ENCODE assay signal across 11 cellular contexts in genomic region chr1:151840421-151840820, GRCh38. TPM values are rescaled to one million over a fixed set of nuclear protein-coding genes. Genes with fewer than 3 reads are reported as not detected.
DNase-seq lines count a peak whose midpoint lies in the region; ATAC-seq, FAIRE-seq and TF ChIP-seq lines count a peak whose summit lies in the region.
"Had no signal": no experiment of that assay in that cellular context is flagged by ENCODE, and none has a peak within 500 bp of the region (broad histone marks: within the 10 kb centered on the region; RNA-seq: fewer than 3 reads in every experiment).

No MANE protein-coding gene starts in this region.

- DNase-seq in activated T-cell treated with anti-CD3 and anti-CD28 coated beads, Interleukin-2, amount 50 U/mL, for 4 hours: no peak
- DNase-seq in activated T-cell treated with anti-CD3 and anti-CD28 coated beads, Interleukin-2, amount 50 U/mL, for 48 hours: no peak
- DNase-seq in left lung (no peak), testis (no peak), kidney (no peak), GM19239 (ENCODE audit: insufficient read length, low spot score) (no peak)
- DNase-seq in stimulated activated naive CD4-positive, alpha-beta T cell treated with Interleukin-2 at 50 U/mL for 16 hours (lab: John Stamatoyannopoulos, UW): no peak
- DNase-seq: BE2C had no signal

- intact Hi-C loops in left lung (cut with DNase I) (no loop called here), testis (cut with DNase I; ENCODE audit: low total_unique reads) (no loop called here), kidney (cut with DNase I) (no loop called here)

- no peaks in the 10 kb centered on the region for H3K9me3 Mint-ChIP-seq in activated T-cell treated with anti-CD3 and anti-CD28 coated beads, Interleukin-2, amount 50 U/mL, for 4 hours

- TF ChIP-seq CTCF in left lung (IDR thresholded peaks at IDR 0.05): no peak
- TF ChIP-seq CTCF in testis (IDR thresholded peaks at IDR 0.05): no peak
- TF ChIP-seq CTCF in kidney (IDR thresholded peaks at IDR 0.05; ENCODE audit: borderline replicate concordance, extremely low read depth, insufficient read depth): no peak

- peak overlapping the region; percentile 84 for H3K4me3 Mint-ChIP-seq in activated T-cell treated with anti-CD3 and anti-CD28 coated beads, Interleukin-2, amount 50 U/mL, for 4 hours

- FAIRE-seq in kidney (lab: Jason Lieb, UNC) (no peak), GM19239 (lab: Jason Lieb, UNC) (no peak)

- H3K4me1 Mint-ChIP-seq in activated T-cell treated with anti-CD3 and anti-CD28 coated beads, Interleukin-2, amount 50 U/mL, for 4 hours (ENCODE audit: low read depth): peaks cover 44% of the 10 kb centered on the region

- H3K36me3 ChIP-seq in left lung (no peaks in the 10 kb centered on the region), testis (ENCODE audit: low read depth, missing control alignments) (no peaks in the 10 kb centered on the region), kidney (ENCODE audit: control insufficient read depth in 1 of 2, insufficient read depth in 2 of 2, low read length in 2 of 2) (no peaks in the 10 kb centered on the region)
- H3K36me3 ChIP-seq: BE2C had no signal

- peaks cover 21% of the 10 kb centered on the region for H3K36me3 Mint-ChIP-seq in activated T-cell treated with anti-CD3 and anti-CD28 coated beads, Interleukin-2, amount 50 U/mL, for 4 hours (ENCODE audit: insufficient read depth)

- H3K4me1 ChIP-seq in left lung (peaks cover 13 to 34% of the 10 kb centered on the region in 2 donors), testis (peaks cover 9% of the 10 kb centered on the region), kidney (ENCODE audit: control insufficient read depth in 1 of 2, insufficient read depth in 1 of 2, low read depth in 1 of 2, low read length in 2 of 2) (peaks cover 20 to 27% of the 10 kb centered on the region in 2 donors)

- TF ChIP-seq POLR2A in testis (IDR thresholded peaks at IDR 0.05): no peak

- H3K27ac ChIP-seq in angular gyrus (ENCODE audit: low read depth, low read length): peak overlapping the region; percentile 98
- H3K27ac ChIP-seq in left lung: peak overlapping the region; percentile 57 to 58
- H3K27ac ChIP-seq in testis: peak overlapping the region; percentile 14 to 41
- H3K27ac ChIP-seq in kidney (ENCODE audit: low read depth in 2 of 2, low read length in 2 of 2): peak overlapping the region in 1 of 2 donors; percentile 78

- H3K9me3 ChIP-seq in left lung: no peaks in the 10 kb centered on the region
- no peaks in the 10 kb centered on the region for H3K9me3 ChIP-seq in testis
- no peaks in the 10 kb centered on the region for H3K9me3 ChIP-seq in kidney (ENCODE audit: control insufficient read depth in 1 of 2, low read length in 2 of 2)
- H3K9me3 ChIP-seq: BE2C had no signal

- ATAC-seq in activated T-cell treated with anti-CD3 and anti-CD28 coated beads, Interleukin-2, amount 50 U/mL, for 4 hours: no peak
- ATAC-seq in left lung: no peak

- peaks cover 25 to 50% of the 10 kb centered on the region in 2 donors for H3K27me3 ChIP-seq in left lung
- no peaks in the 10 kb centered on the region for H3K27me3 ChIP-seq in testis
- H3K27me3 ChIP-seq: BE2C had no signal

- no peaks in the 10 kb centered on the region for H3K27me3 Mint-ChIP-seq in activated T-cell treated with anti-CD3 and anti-CD28 coated beads, Interleukin-2, amount 50 U/mL, for 4 hours (ENCODE audit: low read depth)

- peak overlapping the region in 1 of 2 donors; percentile 81 for H3K9ac ChIP-seq in kidney (ENCODE audit: low read length in 2 of 2)

- H3K4me3 ChIP-seq in left lung (peak overlapping the region in 1 of 2 donors; percentile 42), testis (peak overlapping the region in 1 of 2 donors; percentile 58), kidney (ENCODE audit: low read length in 2 of 2) (peak overlapping the region in 1 of 2 donors; percentile 56)

RNA-seq across cellular contexts. Expression of gene C2CD4D, which starts 0.8 kb away (rescaled TPM):
- total RNA-seq in activated T-cell treated with anti-CD3 and anti-CD28 coated beads, Interleukin-2, amount 50 U/mL, for 4 hours: under 1 TPM; 0.33 to 0.90 (median 0.87) TPM
- total RNA-seq in left lung: under 1 TPM; 0.26 to 0.55 TPM
- total RNA-seq in testis: 1 to 10 TPM; 1.4 to 2.0 TPM
- polyA plus RNA-seq in testis (ENCODE audit: insufficient read depth, low read depth, low replicate concordance): 0.29 TPM
- total RNA-seq in kidney: 0.57 TPM
- polyA plus RNA-seq in kidney (ENCODE audit: insufficient read depth, low read depth, low replicate concordance): 0.43 TPM
- total RNA-seq: OCI-LY7 had no signal

RNA-seq across cellular contexts. Expression of gene RORC, which starts 8.8 kb away (rescaled TPM):
- total RNA-seq in activated T-cell treated with anti-CD3 and anti-CD28 coated beads, Interleukin-2, amount 50 U/mL, for 4 hours: 1 to 10 TPM; 1.1 to 5.1 (median 3.7) TPM
- total RNA-seq in left lung: 10 to 100 TPM in 1 of 2 donors, 1 to 10 TPM in 1; 5.4 to 11.8 TPM
- total RNA-seq in testis: 10 to 100 TPM; 55.4 to 70.4 TPM
- polyA plus RNA-seq in testis (ENCODE audit: insufficient read depth, low read depth, low replicate concordance): 30.9 TPM
- 19.1 TPM for total RNA-seq in kidney
- 34.5 TPM for polyA plus RNA-seq in kidney (ENCODE audit: insufficient read depth, low read depth, low replicate concordance)
- total RNA-seq: OCI-LY7 had no signal

RNA-seq across cellular contexts. Expression of gene THEM5, which starts 13.1 kb away (rescaled TPM):
- not detected for total RNA-seq in activated T-cell treated with anti-CD3 and anti-CD28 coated beads, Interleukin-2, amount 50 U/mL, for 4 hours
- total RNA-seq in left lung (not detected), testis (not detected), kidney (not detected)
- polyA plus RNA-seq in testis (ENCODE audit: insufficient read depth, low read depth, low replicate concordance) (0.57 TPM), kidney (ENCODE audit: insufficient read depth, low read depth, low replicate concordance) (not detected)
- total RNA-seq: mononuclear cell, OCI-LY7 had no signal

RNA-seq across cellular contexts. Expression of gene LINGO4, which starts 35.2 kb away (rescaled TPM):
- under 1 TPM; 0.08 to 0.16 (median 0.16) TPM for total RNA-seq in activated T-cell treated with anti-CD3 and anti-CD28 coated beads, Interleukin-2, amount 50 U/mL, for 4 hours
- under 1 TPM; 0.06 to 0.63 TPM for total RNA-seq in left lung
- total RNA-seq in testis: 1 to 10 TPM; 3.1 to 3.5 TPM
- 1.4 TPM for polyA plus RNA-seq in testis (ENCODE audit: insufficient read depth, low read depth, low replicate concordance)
- 0.41 TPM for total RNA-seq in kidney
- 0.32 TPM for polyA plus RNA-seq in kidney (ENCODE audit: insufficient read depth, low read depth, low replicate concordance)
- total RNA-seq: OCI-LY7 had no signal

RNA-seq across cellular contexts. Expression of gene TDRKH, which starts 50.1 kb away (rescaled TPM):
- 10 to 100 TPM in 2 of 3 donors, 1 to 10 TPM in 1; 9.6 to 10.4 (median 10.1) TPM for total RNA-seq in activated T-cell treated with anti-CD3 and anti-CD28 coated beads, Interleukin-2, amount 50 U/mL, for 4 hours
- total RNA-seq in left lung (10 to 100 TPM; 10.5 to 13.3 TPM), testis (10 to 100 TPM; 26.3 to 31.5 TPM), kidney (13.5 TPM)
- polyA plus RNA-seq in testis (ENCODE audit: insufficient read depth, low read depth, low replicate concordance) (50.9 TPM), kidney (ENCODE audit: insufficient read depth, low read depth, low replicate concordance) (5.3 TPM)
